Comparison of ENCODE assay signal across 2 cellular contexts in genomic region chr3:141454906-141455602, GRCh38.
TF ChIP-seq lines count a peak whose summit lies in the region.

No MANE protein-coding gene starts in this region.

TF ChIP-seq in GM23338, 12 proteins besides CTCF, POLR2A, EP300 and RAD21 (continued from another document):
- TF ChIP-seq ZNF462 (CRISPR knock-in tag; IDR thresholded peaks at IDR 0.05) = no peak; the same call in 1 of the 2 replicates
- no peak for TF ChIP-seq ETS1 (IDR thresholded peaks at IDR 0.05)
- TF ChIP-seq ZNF331 (CRISPR knock-in tag; IDR thresholded peaks at IDR 0.05; ENCODE audit: low read depth) = no peak
- TF ChIP-seq, protein P1, sequence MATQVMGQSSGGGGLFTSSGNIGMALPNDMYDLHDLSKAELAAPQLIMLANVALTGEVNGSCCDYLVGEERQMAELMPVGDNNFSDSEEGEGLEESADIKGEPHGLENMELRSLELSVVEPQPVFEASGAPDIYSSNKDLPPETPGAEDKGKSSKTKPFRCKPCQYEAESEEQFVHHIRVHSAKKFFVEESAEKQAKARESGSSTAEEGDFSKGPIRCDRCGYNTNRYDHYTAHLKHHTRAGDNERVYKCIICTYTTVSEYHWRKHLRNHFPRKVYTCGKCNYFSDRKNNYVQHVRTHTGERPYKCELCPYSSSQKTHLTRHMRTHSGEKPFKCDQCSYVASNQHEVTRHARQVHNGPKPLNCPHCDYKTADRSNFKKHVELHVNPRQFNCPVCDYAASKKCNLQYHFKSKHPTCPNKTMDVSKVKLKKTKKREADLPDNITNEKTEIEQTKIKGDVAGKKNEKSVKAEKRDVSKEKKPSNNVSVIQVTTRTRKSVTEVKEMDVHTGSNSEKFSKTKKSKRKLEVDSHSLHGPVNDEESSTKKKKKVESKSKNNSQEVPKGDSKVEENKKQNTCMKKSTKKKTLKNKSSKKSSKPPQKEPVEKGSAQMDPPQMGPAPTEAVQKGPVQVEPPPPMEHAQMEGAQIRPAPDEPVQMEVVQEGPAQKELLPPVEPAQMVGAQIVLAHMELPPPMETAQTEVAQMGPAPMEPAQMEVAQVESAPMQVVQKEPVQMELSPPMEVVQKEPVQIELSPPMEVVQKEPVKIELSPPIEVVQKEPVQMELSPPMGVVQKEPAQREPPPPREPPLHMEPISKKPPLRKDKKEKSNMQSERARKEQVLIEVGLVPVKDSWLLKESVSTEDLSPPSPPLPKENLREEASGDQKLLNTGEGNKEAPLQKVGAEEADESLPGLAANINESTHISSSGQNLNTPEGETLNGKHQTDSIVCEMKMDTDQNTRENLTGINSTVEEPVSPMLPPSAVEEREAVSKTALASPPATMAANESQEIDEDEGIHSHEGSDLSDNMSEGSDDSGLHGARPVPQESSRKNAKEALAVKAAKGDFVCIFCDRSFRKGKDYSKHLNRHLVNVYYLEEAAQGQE (IDR thresholded peaks at IDR 0.05; ENCODE audit: unreplicated experiment) = no peak
- TF ChIP-seq NANOG (IDR thresholded peaks at IDR 0.05; ENCODE audit: borderline replicate concordance) = no peak
- TF ChIP-seq EZH2 (IDR thresholded peaks at IDR 0.05; ENCODE audit: low read depth, unreplicated experiment) = no peak
- no peak for TF ChIP-seq CREB1 (CRISPR knock-in tag; IDR thresholded peaks at IDR 0.05; ENCODE audit: low read depth)
- no peak for TF ChIP-seq ZNF114 (CRISPR knock-in tag; IDR thresholded peaks at IDR 0.05)

TF ChIP-seq in HepG2, 621 proteins besides CTCF, POLR2A, EP300 and RAD21 (continued from another document and continues in another):
- TF ChIP-seq IRF9 (CRISPR knock-in tag; IDR thresholded peaks at IDR 0.05; ENCODE audit: borderline replicate concordance) = 0 out of 2 replicates have a peak, but pooled peaks have one; percentile 27
- no peak for TF ChIP-seq ZNF839 (CRISPR knock-in tag; IDR thresholded peaks at IDR 0.05; ENCODE audit: borderline replicate concordance)
- TF ChIP-seq ZBTB33 (CRISPR knock-in tag; IDR thresholded peaks at IDR 0.05) = no peak
- no peak for TF ChIP-seq KMT2B (CRISPR knock-in tag; IDR thresholded peaks at IDR 0.05)
- no peak for TF ChIP-seq ZNF224 (CRISPR knock-in tag; IDR thresholded peaks at IDR 0.05)
- 0 out of 2 replicates have a peak, but pooled peaks have one; percentile 25 for TF ChIP-seq ZNF687 (CRISPR knock-in tag; IDR thresholded peaks at IDR 0.05)
- no peak for TF ChIP-seq PPARG (CRISPR knock-in tag; conservative IDR thresholded peaks at IDR 0.05)
- peak; percentile 75 for TF ChIP-seq STAG1 (CRISPR knock-in tag; IDR thresholded peaks at IDR 0.05)
- TF ChIP-seq HOMEZ (CRISPR knock-in tag; IDR thresholded peaks at IDR 0.05; ENCODE audit: low read depth) = no peak
- TF ChIP-seq ZNF282 (IDR thresholded peaks at IDR 0.05; ENCODE audit: partially characterized antibody) = no peak
- no peak for TF ChIP-seq ZNF75D (CRISPR knock-in tag; IDR thresholded peaks at IDR 0.05; ENCODE audit: borderline replicate concordance)
- TF ChIP-seq, protein P2, sequence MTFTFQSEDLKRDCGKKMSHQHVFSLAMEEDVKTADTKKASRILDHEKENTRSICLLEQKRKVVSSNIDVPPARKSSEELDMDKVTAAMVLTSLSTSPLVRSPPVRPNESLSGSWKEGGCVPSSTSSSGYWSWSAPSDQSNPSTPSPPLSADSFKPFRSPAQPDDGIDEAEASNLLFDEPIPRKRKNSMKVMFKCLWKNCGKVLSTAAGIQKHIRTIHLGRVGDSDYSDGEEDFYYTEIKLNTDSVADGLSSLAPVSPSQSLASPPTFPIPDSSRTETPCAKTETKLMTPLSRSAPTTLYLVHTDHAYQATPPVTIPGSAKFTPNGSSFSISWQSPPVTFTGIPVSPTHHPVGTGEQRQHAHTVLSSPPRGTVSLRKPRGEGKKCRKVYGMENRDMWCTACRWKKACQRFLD (CRISPR knock-in tag; IDR thresholded peaks at IDR 0.05; ENCODE audit: borderline replicate concordance) = no peak
- TF ChIP-seq, protein P1 (IDR thresholded peaks at IDR 0.05; ENCODE audit: borderline replicate concordance in 1 of 2, low read depth in 1 of 2, low read length in 2 of 2) = no peak
- 0 out of 2 replicates have a peak, but pooled peaks have one; percentile 22 for TF ChIP-seq ELF3 (CRISPR knock-in tag; IDR thresholded peaks at IDR 0.05)
- TF ChIP-seq U2AF1 (optimal IDR thresholded peaks at IDR 0.05; ENCODE audit: low read depth, low read length) = no peak
- peak; percentile 81 for TF ChIP-seq SMC3 (IDR thresholded peaks at IDR 0.05; ENCODE audit: low read length)
- peak; percentile 39; the same call in 1 of the 2 replicates for TF ChIP-seq ZGPAT (CRISPR knock-in tag; IDR thresholded peaks at IDR 0.05)
- TF ChIP-seq SAP130 (CRISPR knock-in tag; IDR thresholded peaks at IDR 0.05; ENCODE audit: low read depth) = peak; percentile 27; the same call in 1 of the 2 replicates
- 0 out of 2 replicates have a peak, but pooled peaks have one; percentile 32 for TF ChIP-seq ZFP90 (CRISPR knock-in tag; IDR thresholded peaks at IDR 0.05; ENCODE audit: borderline replicate concordance)
- TF ChIP-seq SP2 (CRISPR knock-in tag; IDR thresholded peaks at IDR 0.05) = no peak
- no peak for TF ChIP-seq ELF1 (CRISPR knock-in tag; IDR thresholded peaks at IDR 0.05)
- TF ChIP-seq ZNF607 (CRISPR knock-in tag; IDR thresholded peaks at IDR 0.05; ENCODE audit: borderline replicate concordance) = no peak
- TF ChIP-seq CREB3 (CRISPR knock-in tag; IDR thresholded peaks at IDR 0.05) = no peak
- TF ChIP-seq ELK4 (CRISPR knock-in tag; IDR thresholded peaks at IDR 0.05; ENCODE audit: borderline replicate concordance) = no peak
- TF ChIP-seq ZNF382 (CRISPR knock-in tag; IDR thresholded peaks at IDR 0.05; ENCODE audit: borderline replicate concordance) = no peak
- no peak for TF ChIP-seq ZNF576 (CRISPR knock-in tag; IDR thresholded peaks at IDR 0.05)
- TF ChIP-seq ZFAT (CRISPR knock-in tag; conservative IDR thresholded peaks at IDR 0.05) = no peak
- TF ChIP-seq HNRNPUL1 (IDR thresholded peaks at IDR 0.05; ENCODE audit: low read depth, low read length) = no peak
